In genomic region chr2:14079576-14079975, GRCh38 we compare ENCODE assay signal across 30 cellular contexts.
"Had no signal": no experiment of that assay in that cellular context is flagged by ENCODE, and none has a peak within 500 bp of the region (broad histone marks: within the 10 kb centered on the region; RNA-seq: fewer than 3 reads in every experiment).

No MANE protein-coding gene starts in this region.

- H3K4me3 Mint-ChIP-seq: naive thymus-derived CD8-positive, alpha-beta T cell; natural killer cell treated with Interleukin-12 subunit alpha and Interleukin-12 subunit beta and Interleukin-15 and Interleukin-18, amount 100 ng/mL, for 72 hours; nephron progenitor cell; neural progenitor cell; stimulated activated effector memory CD8-positive, alpha-beta T cell treated with anti-CD3 and anti-CD28 coated beads, Interleukin-12 subunit alpha, Interleukin-12 subunit beta, amount 100 ng/mL, for 72 hours; stimulated activated naive B cell treated with anti-CD40 and anti-IgM and Interleukin-4, amounts not matched to agents 10 μg/mL and 1 μg/mL and 100 μg/mL, for 72 hours; stimulated activated naive CD8-positive, alpha-beta T cell treated with anti-CD3 and anti-CD28 coated beads, Interleukin-15, Interleukin-2, amounts not matched to agents 100 ng/mL and 50 ng/mL, for 24 hours; type B pancreatic cell had no signal

- H3K79me2 ChIP-seq: parathyroid adenoma had no signal

- H3K36me3 Mint-ChIP-seq: naive thymus-derived CD8-positive, alpha-beta T cell; neural progenitor cell; stimulated activated effector memory CD8-positive, alpha-beta T cell treated with anti-CD3 and anti-CD28 coated beads, Interleukin-12 subunit alpha, Interleukin-12 subunit beta, amount 100 ng/mL, for 72 hours; stimulated activated naive B cell treated with anti-CD40 and anti-IgM and Interleukin-4, amounts not matched to agents 10 μg/mL and 1 μg/mL and 100 μg/mL, for 72 hours; type B pancreatic cell had no signal

- H3K36me3 ChIP-seq: neural progenitor cell, ovary, right lobe of liver, sigmoid colon, suprapubic skin, tibial artery, transverse colon, upper lobe of right lung, uterus had no signal

- ATAC-seq: naive thymus-derived CD8-positive, alpha-beta T cell; natural killer cell treated with Interleukin-12 subunit alpha and Interleukin-12 subunit beta and Interleukin-15 and Interleukin-18, amount 100 ng/mL, for 72 hours; psoas muscle; right cardiac atrium; right lobe of liver; stimulated activated effector memory CD8-positive, alpha-beta T cell treated with anti-CD3 and anti-CD28 coated beads, Interleukin-12 subunit alpha, Interleukin-12 subunit beta, amount 100 ng/mL, for 72 hours; stimulated activated naive B cell treated with anti-CD40 and anti-IgM and Interleukin-4, amounts not matched to agents 10 μg/mL and 1 μg/mL and 100 μg/mL, for 72 hours; upper lobe of right lung had no signal

- FAIRE-seq: small intestine had no signal

- H3K9me3 Mint-ChIP-seq: nephron progenitor cell, neural progenitor cell had no signal

- H3K9ac ChIP-seq: neural progenitor cell, parathyroid adenoma had no signal

- H2AFZ ChIP-seq: neural progenitor cell, parathyroid adenoma had no signal

- H3K4me3 ChIP-seq: neural progenitor cell, ovary, psoas muscle, right lobe of liver, sigmoid colon, suprapubic skin, testis, tibial artery, transverse colon, upper lobe of right lung, uterus had no signal

- H3K4me1 Mint-ChIP-seq: naive thymus-derived CD8-positive, alpha-beta T cell; nephron progenitor cell; neural progenitor cell; stimulated activated effector memory CD8-positive, alpha-beta T cell treated with anti-CD3 and anti-CD28 coated beads, Interleukin-12 subunit alpha, Interleukin-12 subunit beta, amount 100 ng/mL, for 72 hours; stimulated activated naive B cell treated with anti-CD40 and anti-IgM and Interleukin-4, amounts not matched to agents 10 μg/mL and 1 μg/mL and 100 μg/mL, for 72 hours had no signal

- H3K9me3 ChIP-seq: psoas muscle, right lobe of liver, sigmoid colon, suprapubic skin, testis, tibial artery, transverse colon, upper lobe of right lung, uterus had no signal

- H3K27ac Mint-ChIP-seq: naive thymus-derived CD8-positive, alpha-beta T cell; natural killer cell treated with Interleukin-12 subunit alpha and Interleukin-12 subunit beta and Interleukin-15 and Interleukin-18, amount 100 ng/mL, for 72 hours; nephron progenitor cell; neural progenitor cell; progenitor cell of endocrine pancreas; stimulated activated effector memory CD8-positive, alpha-beta T cell treated with anti-CD3 and anti-CD28 coated beads, Interleukin-12 subunit alpha, Interleukin-12 subunit beta, amount 100 ng/mL, for 72 hours; stimulated activated naive B cell treated with anti-CD40 and anti-IgM and Interleukin-4, amounts not matched to agents 10 μg/mL and 1 μg/mL and 100 μg/mL, for 72 hours; stimulated activated naive CD8-positive, alpha-beta T cell treated with anti-CD3 and anti-CD28 coated beads, Interleukin-15, Interleukin-2, amounts not matched to agents 100 ng/mL and 50 ng/mL, for 24 hours; type B pancreatic cell had no signal

- H3K27ac ChIP-seq: neural progenitor cell, ovary, parathyroid adenoma, psoas muscle, right lobe of liver, sigmoid colon, suprapubic skin, testis, tibial artery, transverse colon, upper lobe of right lung, uterus had no signal

- H3K27me3 ChIP-seq: neural progenitor cell, ovary, right lobe of liver, sigmoid colon, suprapubic skin, testis, tibial artery, transverse colon, upper lobe of right lung, uterus had no signal

- H3K4me2 ChIP-seq: neural progenitor cell had no signal

- DNase-seq: naive thymus-derived CD8-positive, alpha-beta T cell; nephron progenitor cell; occipital lobe; ovary; posterior cingulate gyrus; psoas muscle; right cardiac atrium; right lobe of liver; sigmoid colon; small intestine; stimulated activated CD4-positive, alpha-beta T cell treated with anti-CD3 and anti-CD28 coated beads, Interleukin-15, amount 100 ng/mL, for 24 hours; stimulated activated CD4-positive, alpha-beta T cell treated with anti-CD3 and anti-CD28 coated beads, Interleukin-2, amount 100 ng/mL, for 24 hours; stimulated activated CD4-positive, alpha-beta T cell treated with anti-CD3 and anti-CD28 coated beads, Interleukin-2, amount 100 ng/mL, for 48 hours; stimulated activated CD4-positive, alpha-beta T cell treated with anti-CD3 and anti-CD28 coated beads, Interleukin-4, amount 100 ng/mL, for 24 hours; stimulated activated naive B cell treated with anti-CD40 and anti-IgM and Interleukin-4, amounts not matched to agents 10 μg/mL and 1 μg/mL and 100 μg/mL, for 72 hours; stimulated activated naive CD4-positive, alpha-beta T cell treated with Interleukin-2 at 50 U/mL for 16 hours; substantia nigra; testis; tibial artery; transverse colon; upper lobe of right lung; uterus had no signal

- H3K4me1 ChIP-seq: neural progenitor cell, parathyroid adenoma, psoas muscle, right lobe of liver, sigmoid colon, suprapubic skin, testis, tibial artery, transverse colon, upper lobe of right lung, uterus had no signal

- H3K27me3 Mint-ChIP-seq: naive thymus-derived CD8-positive, alpha-beta T cell; natural killer cell treated with Interleukin-12 subunit alpha and Interleukin-12 subunit beta and Interleukin-15 and Interleukin-18, amount 100 ng/mL, for 72 hours; progenitor cell of endocrine pancreas; stimulated activated naive B cell treated with anti-CD40 and anti-IgM and Interleukin-4, amounts not matched to agents 10 μg/mL and 1 μg/mL and 100 μg/mL, for 72 hours; stimulated activated naive CD8-positive, alpha-beta T cell treated with anti-CD3 and anti-CD28 coated beads, Interleukin-15, Interleukin-2, amounts not matched to agents 100 ng/mL and 50 ng/mL, for 24 hours; type B pancreatic cell had no signal
